Comparison of ENCODE assay signal across 8 cellular contexts in genomic region chr5:175696139-175696854, GRCh38. TPM values are rescaled to one million over a fixed set of nuclear protein-coding genes. Genes with fewer than 3 reads are reported as not detected.
A peak's percentile ranks its signal among the peaks of the same experiment; 100 is the strongest.
DNase-seq lines count a peak whose midpoint lies in the region; ATAC-seq and TF ChIP-seq lines count a peak whose summit lies in the region.

No MANE protein-coding gene starts in this region.

- H3K27ac Mint-ChIP-seq in endodermal cell (peak overlapping the region; percentile 70), osteocyte (ENCODE audit: unreplicated experiment) (no peak overlapping the region)

- H3K36me3 Mint-ChIP-seq in endodermal cell (ENCODE audit: low read depth) (no peaks in the 10 kb centered on the region), osteocyte (ENCODE audit: unreplicated experiment) (no peaks in the 10 kb centered on the region)

- H3K9ac ChIP-seq in endodermal cell (ENCODE audit: extremely low read depth, low read length, poor library complexity, severe bottlenecking) = no peak overlapping the region

- H3K27ac ChIP-seq in endodermal cell (ENCODE audit: low read depth, low read length) (no peak overlapping the region), thyroid gland (no peak overlapping the region)

- TF ChIP-seq CTCF in GM10266 (IDR thresholded peaks at IDR 0.05; ENCODE audit: control insufficient read depth, insufficient read depth, low read depth, missing control alignments) (peak; percentile 44), endodermal cell (conservative IDR thresholded peaks at IDR 0.05) (peak; percentile 87), osteocyte (IDR thresholded peaks at IDR 0.05) (peak; percentile 34), thyroid gland (IDR thresholded peaks at IDR 0.05) (peak in 4 of 6 experiments; percentile 20 to 42 (median 33))

- H3K27me3 ChIP-seq in endodermal cell (ENCODE audit: control insufficient read depth, insufficient read depth, low read length, poor library complexity, severe bottlenecking) = no peaks in the 10 kb centered on the region
- no peaks in the 10 kb centered on the region for H3K27me3 ChIP-seq in thyroid gland

- H3K4me1 ChIP-seq in endodermal cell (ENCODE audit: control insufficient read depth, insufficient read depth, low read length) = no peaks in the 10 kb centered on the region
- H3K4me1 ChIP-seq in thyroid gland = no peaks in the 10 kb centered on the region

- H3K36me3 ChIP-seq in endodermal cell (ENCODE audit: control insufficient read depth, insufficient read depth, low read length) (no peaks in the 10 kb centered on the region), thyroid gland (no peaks in the 10 kb centered on the region)

- H3K4me3 Mint-ChIP-seq in endodermal cell = no peak overlapping the region
- no peak overlapping the region for H3K4me3 Mint-ChIP-seq in osteocyte (ENCODE audit: unreplicated experiment)

- no peak for ATAC-seq in HG03095 (IDR thresholded peaks at IDR 0.05; ENCODE audit: unreplicated experiment)

- H3K4me1 Mint-ChIP-seq in endodermal cell (peaks cover 21% of the 10 kb centered on the region), osteocyte (ENCODE audit: unreplicated experiment) (no peaks in the 10 kb centered on the region)

- H3K9me3 Mint-ChIP-seq in endodermal cell (no peaks in the 10 kb centered on the region), osteocyte (ENCODE audit: unreplicated experiment) (no peaks in the 10 kb centered on the region)

- H3K4me3 ChIP-seq in endodermal cell (ENCODE audit: low read length) (no peak overlapping the region), thyroid gland (replicated peaks in 1 of 3) (no peak overlapping the region)

- peaks cover 4% of the 10 kb centered on the region for H3K27me3 Mint-ChIP-seq in endodermal cell (ENCODE audit: insufficient read depth)
- no peaks in the 10 kb centered on the region for H3K27me3 Mint-ChIP-seq in osteocyte (ENCODE audit: unreplicated experiment)

- intact Hi-C loops in thyroid gland (cut with DNase I) = no loop called here

- no peak for TF ChIP-seq POLR2A in thyroid gland (IDR thresholded peaks at IDR 0.05)

- WGBS in endodermal cell (ENCODE audit: insufficient coverage in 1 of 2, insufficient read length in 1 of 2), 2 experiments = 72 to 82% methylated on average over 8 to 16 of the region's 16 CpGs
- WGBS in thyroid gland, 2 donors = 42 to 55% methylated on average over 15 to 16 of the region's 16 CpGs

- no peaks in the 10 kb centered on the region for H3K9me3 ChIP-seq in endodermal cell (ENCODE audit: control insufficient read depth, low read length)
- no peaks in the 10 kb centered on the region for H3K9me3 ChIP-seq in thyroid gland

- peak; percentile 43 for DNase-seq in GM10266 (ENCODE audit: extremely low spot score)
- peak; percentile 22 for DNase-seq in NCI-H460 (ENCODE audit: extremely low read depth, low read depth)
- DNase-seq in activated CD4-positive, alpha-beta T cell treated with anti-CD3 and anti-CD28 coated beads, Interleukin-2, amount 50 U/mL, for 4 hours = peak; percentile 63 to 64
- DNase-seq in endodermal cell = peak; percentile 89
- no peak for DNase-seq in osteocyte (ENCODE audit: extremely low spot score, unreplicated experiment)
- peak; percentile 41 for DNase-seq in thyroid gland
- DNase-seq in GM19240 (ENCODE audit: insufficient read length, low spot score) = no peak

RNA-seq across cellular contexts. Expression of gene HRH2, which starts 38.4 kb away (rescaled TPM):
- not detected in 2 replicates for total RNA-seq in NCI-H460 (2014; rRNA removed; shearing (Covaris generic))
- polyA plus RNA-seq in NCI-H460 (2014; cell fraction: nucleus; rRNA removed) = not detected in 2 replicates
- total RNA-seq in endodermal cell (1 to 10 TPM; 2.1 to 3.3 TPM), osteocyte (not detected in 2 replicates), thyroid gland (1 to 10 TPM in 2 of 4 donors, under 1 TPM in 2; 0.44 to 2.3 (median 1.4) TPM)
- 1.3 TPM for polyA plus RNA-seq in endodermal cell (2013, experiment 1 of 2)
- 1.1 TPM for polyA plus RNA-seq in endodermal cell (2013, experiment 2 of 2)

Comparison
In these comparisons a context has a peak if more than half of its experiments do, and no peak if none do; other contexts are left out.
1. DNase-seq: peak in GM10266 (single experiment), NCI-H460 (single experiment), activated CD4-positive, alpha-beta T cell treated with anti-CD3 and anti-CD28 coated beads, Interleukin-2, amount 50 U/mL, for 4 hours (2 of 2), endodermal cell (single experiment) and thyroid gland (2 of 2); none in osteocyte (single experiment) and GM19240 (single experiment).
2. CTCF ChIP-seq: peak in every context shown above with its lines; median percentile 87 in endodermal cell; 44 in GM10266; 34 in osteocyte; 33 in thyroid gland.